ENCODE assay signal across 21 cellular contexts in genomic region chr18:40314199-40314598, GRCh38.
DNase-seq lines count a peak whose midpoint lies in the region; ATAC-seq and TF ChIP-seq lines count a peak whose summit lies in the region.
"Had no signal": no experiment of that assay in that cellular context is flagged by ENCODE, and none has a peak within 500 bp of the region (broad histone marks: within the 10 kb centered on the region; RNA-seq: fewer than 3 reads in every experiment).

No MANE protein-coding gene starts in this region.

- TF ChIP-seq EP300 in neural cell (conservative IDR thresholded peaks at IDR 0.05; ENCODE audit: poor library complexity, severe bottlenecking): peak; percentile 98

- H3K9me3 ChIP-seq in OCI-LY3 (ENCODE audit: insufficient read depth, low read length) (no peaks in the 10 kb centered on the region), neural cell (ENCODE audit: low read length) (no peaks in the 10 kb centered on the region), smooth muscle cell (replicated peaks; ENCODE audit: low read depth) (no peaks in the 10 kb centered on the region)
- H3K9me3 ChIP-seq: BE2C, BLaER1 had no signal

- H3K9ac ChIP-seq in OCI-LY3 (ENCODE audit: low read length) (no peak overlapping the region), neural cell (ENCODE audit: low read length) (no peak overlapping the region), smooth muscle cell (ENCODE audit: low read depth) (no peak overlapping the region)
- H3K9ac ChIP-seq: BLaER1 had no signal

- H4K20me1 ChIP-seq in OCI-LY3 (ENCODE audit: insufficient read depth, low read length) (no peaks in the 10 kb centered on the region), neural cell (ENCODE audit: insufficient read depth) (no peaks in the 10 kb centered on the region), smooth muscle cell (ENCODE audit: low read depth) (no peaks in the 10 kb centered on the region)
- H4K20me1 ChIP-seq: BLaER1 had no signal

- H3K27ac ChIP-seq in OCI-LY3 (ENCODE audit: low read length) (no peak overlapping the region), neural cell (ENCODE audit: low read length) (peak overlapping the region; percentile 70), smooth muscle cell (ENCODE audit: low read depth) (no peak overlapping the region)
- H3K27ac ChIP-seq: BLaER1 had no signal

- H3K4me2 ChIP-seq in OCI-LY3 (ENCODE audit: low read length): no peak overlapping the region
- H3K4me2 ChIP-seq in neural cell (ENCODE audit: low read length): peak overlapping the region; percentile 17
- H3K4me2 ChIP-seq in smooth muscle cell: no peak overlapping the region
- H3K4me2 ChIP-seq: BLaER1 had no signal

- DNase-seq in smooth muscle cell (lab: John Stamatoyannopoulos, UW; ENCODE audit: unreplicated experiment): no peak
- no peak for DNase-seq in anterior cingulate cortex (lab: John Stamatoyannopoulos, UW)
- DNase-seq: 8988T; ACHN; BE2C; C1 segment of cervical spinal cord; CD4-positive, alpha-beta memory T cell; CD4-positive, CD25-positive, alpha-beta regulatory T cell; CD8-positive, alpha-beta memory T cell; COR-L47; DMS 273 treated with DMSO at 0.1 percent for 48 hours; DMS153; DMS79; DND-41; EL; GDM1 had no signal

- no peak for ATAC-seq in HG03571 (IDR thresholded peaks at IDR 0.05; ENCODE audit: unreplicated experiment)
- ATAC-seq: GM12878 had no signal

- H3K4me1 ChIP-seq in OCI-LY3 (ENCODE audit: low read length) (no peaks in the 10 kb centered on the region), smooth muscle cell (ENCODE audit: low read depth) (no peaks in the 10 kb centered on the region)
- H3K4me1 ChIP-seq: BE2C, BLaER1 had no signal

- no peak overlapping the region for H3K4me3 ChIP-seq in OCI-LY3 (ENCODE audit: low read length)
- peak overlapping the region; percentile 9 for H3K4me3 ChIP-seq in neural cell (ENCODE audit: low read length)
- H3K4me3 ChIP-seq in smooth muscle cell: no peak overlapping the region
- H3K4me3 ChIP-seq: BLaER1, GM12878 had no signal

- H3K27me3 ChIP-seq in OCI-LY3 (ENCODE audit: low read depth, low read length): no peaks in the 10 kb centered on the region
- H3K27me3 ChIP-seq in neural cell (ENCODE audit: insufficient read depth, low read depth, low read length): no peaks in the 10 kb centered on the region
- no peaks in the 10 kb centered on the region for H3K27me3 ChIP-seq in smooth muscle cell (ENCODE audit: low read depth)
- H3K27me3 ChIP-seq: BE2C, BLaER1 had no signal

- TF ChIP-seq CTCF in OCI-LY3 (IDR thresholded peaks at IDR 0.05; ENCODE audit: low read depth, low read length): no peak
- no peak for TF ChIP-seq CTCF in neural cell (IDR thresholded peaks at IDR 0.05; ENCODE audit: poor library complexity, severe bottlenecking)
- no peak for TF ChIP-seq CTCF in smooth muscle cell (IDR thresholded peaks at IDR 0.05; ENCODE audit: borderline replicate concordance, insufficient read depth, poor library complexity, severe bottlenecking)

- 48% methylated on average over 2 of the region's 2 CpGs for WGBS in smooth muscle cell (ENCODE audit: low lambda C conversion rate)

- H3K79me2 ChIP-seq in OCI-LY3 (ENCODE audit: low read length): no peaks in the 10 kb centered on the region
- H3K79me2 ChIP-seq in neural cell (replicated peaks; ENCODE audit: insufficient read depth, low read length): no peaks in the 10 kb centered on the region
- H3K79me2 ChIP-seq in smooth muscle cell (ENCODE audit: low read depth): no peaks in the 10 kb centered on the region

- no peak for TF ChIP-seq RAD21 in neural cell (conservative IDR thresholded peaks at IDR 0.05)

- H2AFZ ChIP-seq in OCI-LY3 (ENCODE audit: low read depth, low read length) (0 out of 2 replicates have a peak overlapping the region, but pooled peaks have one; percentile 6), neural cell (ENCODE audit: low read depth, low read length) (no peak overlapping the region), smooth muscle cell (ENCODE audit: low read depth) (peak overlapping the region; percentile 39)

- H3F3A ChIP-seq in neural cell (ENCODE audit: insufficient read depth, low read length, poor library complexity, severe bottlenecking) (no peaks in the 10 kb centered on the region), smooth muscle cell (ENCODE audit: low read depth) (no peaks in the 10 kb centered on the region)

- no peaks in the 10 kb centered on the region for H3K36me3 ChIP-seq in OCI-LY3 (replicated peaks; ENCODE audit: low read depth, low read length)
- H3K36me3 ChIP-seq in neural cell (ENCODE audit: insufficient read depth, low read length): no peaks in the 10 kb centered on the region
- H3K36me3 ChIP-seq in smooth muscle cell (ENCODE audit: low read depth): no peaks in the 10 kb centered on the region
- H3K36me3 ChIP-seq: BE2C, BLaER1 had no signal

- H3K9me2 ChIP-seq in neural cell (ENCODE audit: insufficient read depth, low read length): no peaks in the 10 kb centered on the region

TF ChIP-seq in neural cell, 6 proteins besides CTCF, POLR2A, EP300 and RAD21:
- peak; percentile 30 for TF ChIP-seq REST (IDR thresholded peaks at IDR 0.05; ENCODE audit: borderline replicate concordance)
- TF ChIP-seq MXI1 (conservative IDR thresholded peaks at IDR 0.05; ENCODE audit: poor library complexity, severe bottlenecking): no peak
- TF ChIP-seq POLR2AphosphoS5 (IDR thresholded peaks at IDR 0.05): peak; percentile 84
- peak; percentile 16 for TF ChIP-seq SMC3 (conservative IDR thresholded peaks at IDR 0.05; ENCODE audit: poor library complexity)
